Comparison of ENCODE assay signal across 2 cellular contexts in the genomic region with DNA sequence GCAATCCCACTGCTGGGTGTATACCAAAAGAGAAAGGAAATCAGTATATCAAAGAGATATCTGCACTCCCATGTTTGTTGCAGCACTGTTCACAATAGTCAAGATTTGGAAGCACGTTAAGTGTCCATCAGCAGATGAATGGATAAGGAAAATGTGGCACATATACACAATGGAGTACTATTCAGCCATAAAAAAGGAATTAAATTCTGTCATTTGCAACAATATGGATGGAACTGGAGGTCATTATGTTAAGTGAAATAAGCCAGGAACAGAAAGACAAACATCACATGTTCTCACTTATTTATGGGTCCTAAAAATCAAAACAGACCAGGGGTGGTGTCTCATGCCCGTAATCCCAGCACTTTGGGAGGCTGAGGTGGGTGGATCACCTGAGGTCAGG. TPM values are rescaled to one million over a fixed set of nuclear protein-coding genes. Genes with fewer than 3 reads are reported as not detected.
"Had no signal": no experiment of that assay in that cellular context is flagged by ENCODE, and none has a peak within 500 bp of the region (broad histone marks: within the 10 kb centered on the region; RNA-seq: fewer than 3 reads in every experiment).

No MANE protein-coding gene starts in this region.

RNA-seq across cellular contexts. Expression of a gene that starts 17.4 kb away (rescaled TPM):
- total RNA-seq: Peyer's patch had no signal

RNA-seq across cellular contexts. Expression of a gene that starts 28.6 kb away (rescaled TPM):
- total RNA-seq: OCI-LY7 had no signal
